ENCODE assay signal across 23 cellular contexts in genomic region chr2:238131761-238132462, GRCh38. TPM values are rescaled to one million over a fixed set of nuclear protein-coding genes. Genes with fewer than 3 reads are reported as not detected.
"Had no signal": no experiment of that assay in that cellular context is flagged by ENCODE, and none has a peak within 500 bp of the region (broad histone marks: within the 10 kb centered on the region; RNA-seq: fewer than 3 reads in every experiment).

No MANE protein-coding gene starts in this region.

- H3K9me3 ChIP-seq: gastroesophageal sphincter, heart right ventricle, left lung, upper lobe of right lung had no signal

- H3K27me3 ChIP-seq: gastroesophageal sphincter, heart right ventricle, upper lobe of right lung had no signal

- H3K36me3 ChIP-seq: heart right ventricle, left lung, upper lobe of right lung had no signal

- H3K27ac ChIP-seq: epithelial cell of prostate, gastroesophageal sphincter, heart right ventricle, left lung, upper lobe of right lung had no signal

- FAIRE-seq: bronchial epithelial cell, keratinocyte had no signal

- H3K4me1 ChIP-seq: upper lobe of right lung had no signal

- DNase-seq: activated CD4-positive, alpha-beta T cell treated with anti-CD3 and anti-CD28 coated beads for 4 hours; activated CD4-positive, alpha-beta T cell treated with anti-CD3 and anti-CD28 coated beads, Interleukin-2, amount 50 U/mL, for 48 hours; activated CD4-positive, CD25-positive, alpha-beta regulatory T cell; activated CD8-positive, alpha-beta memory T cell treated with anti-CD3 and anti-CD28 coated beads, Interleukin-2, amount 50 U/mL, for 48 hours; activated naive CD4-positive, alpha-beta T cell treated with Interleukin-2 at 50 U/mL for 16 hours; activated naive CD8-positive, alpha-beta T cell treated with anti-CD3 and anti-CD28 coated beads for 36 hours; activated T-cell treated with anti-CD3 and anti-CD28 coated beads, Interleukin-2, amount 50 U/mL, for 48 hours; cerebellar nuclear complex; cortex of kidney; occipital lobe; retina; stimulated activated CD4-positive, alpha-beta T cell treated with anti-CD3 and anti-CD28 coated beads, Interleukin-12 subunit alpha, Interleukin-12 subunit beta, amount 100 ng/mL, for 4 hours; stimulated activated CD4-positive, alpha-beta T cell treated with anti-CD3 and anti-CD28 coated beads, Interleukin-4, amount 100 ng/mL, for 4 hours; stimulated activated naive CD8-positive, alpha-beta T cell treated with anti-CD3 and anti-CD28 coated beads, Interleukin-15, Interleukin-2, amounts not matched to agents 100 U/mL and 50 U/mL, for 24 hours; upper lobe of right lung had no signal

- H3K4me3 ChIP-seq: gastroesophageal sphincter, heart right ventricle, left lung, upper lobe of right lung had no signal

- ATAC-seq: gastroesophageal sphincter; heart right ventricle; left lung; stimulated activated naive CD8-positive, alpha-beta T cell treated with anti-CD3 and anti-CD28 coated beads, Interleukin-15, Interleukin-2, amounts not matched to agents 100 U/mL and 50 U/mL, for 24 hours; upper lobe of right lung had no signal

RNA-seq across cellular contexts. Expression of gene KLHL30, which starts 6.6 kb away (rescaled TPM):
- total RNA-seq: activated CD8-positive, alpha-beta memory T cell treated with anti-CD3 and anti-CD28 coated beads for 36 hours; activated naive CD8-positive, alpha-beta T cell treated with anti-CD3 and anti-CD28 coated beads for 36 hours had no signal
- polyA plus RNA-seq: keratinocyte, neural cell had no signal

RNA-seq across cellular contexts. Expression of gene ERFE, which starts 26.9 kb away (rescaled TPM):
- total RNA-seq: upper lobe of right lung had no signal
- polyA plus RNA-seq: neural cell had no signal

RNA-seq across cellular contexts. Expression of gene ESPNL, which starts 31.8 kb away (rescaled TPM):
- total RNA-seq: activated naive CD8-positive, alpha-beta T cell treated with anti-CD3 and anti-CD28 coated beads for 36 hours had no signal
